Comparison of ENCODE assay signal across 32 cellular contexts in genomic region chr4:8250637-8251036, GRCh38. TPM values are rescaled to one million over a fixed set of nuclear protein-coding genes. Genes with fewer than 3 reads are reported as not detected.
"Had no signal": no experiment of that assay in that cellular context is flagged by ENCODE, and none has a peak within 500 bp of the region (broad histone marks: within the 10 kb centered on the region; RNA-seq: fewer than 3 reads in every experiment).

No MANE protein-coding gene starts in this region.

- DNase-seq: activated CD4-positive, alpha-beta memory T cell treated with anti-CD3 and anti-CD28 coated beads for 36 hours; activated CD4-positive, alpha-beta T cell treated with anti-CD3 and anti-CD28 coated beads for 36 hours; activated CD4-positive, alpha-beta T cell treated with anti-CD3 and anti-CD28 coated beads, Interleukin-2, amount 10 ng/mL, durations not matched to agents 24 days and 14 days; activated CD4-positive, CD25-positive, alpha-beta regulatory T cell; activated CD4-positive, CD25-positive, alpha-beta regulatory T cell treated with anti-CD3 and anti-CD28 coated beads, Interleukin-2, amount 50 U/mL, for 72 hours; activated CD8-positive, alpha-beta memory T cell treated with anti-CD3 and anti-CD28 coated beads, Interleukin-2, amount 10 ng/mL, durations not matched to agents 7 days and 5 days; activated CD8-positive, alpha-beta memory T cell treated with anti-CD3 and anti-CD28 coated beads, Interleukin-2, amount 50 U/mL, for 4 hours; activated CD8-positive, alpha-beta T cell treated with anti-CD3 and anti-CD28 coated beads, Interleukin-2, amount 10 ng/mL, durations not matched to agents 7 days and 5 days; activated effector memory CD4-positive, alpha-beta T cell treated with anti-CD3 and anti-CD28 coated beads, Interleukin-2, amount 50 U/mL, for 16 hours; activated naive CD4-positive, alpha-beta T cell treated with anti-CD3 and anti-CD28 coated beads for 36 hours; activated naive CD8-positive, alpha-beta T cell treated with anti-CD3 and anti-CD28 coated beads for 36 hours; activated naive CD8-positive, alpha-beta T cell treated with anti-CD3 and anti-CD28 coated beads, Interleukin-2, amount 50 U/mL, for 24 hours; activated T-cell treated with anti-CD3 and anti-CD28 coated beads, Interleukin-2, amount 50 U/mL, for 1 hour; activated T-cell treated with anti-CD3 and anti-CD28 coated beads, Interleukin-2, amount 50 U/mL, for 48 hours; adrenal gland; amygdala; aorta; body of pancreas; caudate nucleus; cortex of kidney; dermis blood vessel endothelial cell; effector CD4-positive, alpha-beta T cell; effector memory CD8-positive, alpha-beta T cell; erythroblast; foreskin keratinocyte; T-helper 2 cell had no signal

- H3K4me3 ChIP-seq: adrenal gland, body of pancreas, esophagus muscularis mucosa, gastrocnemius medialis had no signal

- FAIRE-seq: colon had no signal

- H3K36me3 ChIP-seq: adrenal gland, esophagus muscularis mucosa, gastrocnemius medialis had no signal

- H3K27ac ChIP-seq: adrenal gland, body of pancreas, esophagus muscularis mucosa, foreskin keratinocyte had no signal

- H3K4me1 ChIP-seq: adrenal gland, body of pancreas, foreskin keratinocyte had no signal

- ATAC-seq: activated CD4-positive, alpha-beta T cell treated with anti-CD3 and anti-CD28 coated beads for 36 hours; activated CD8-positive, alpha-beta memory T cell treated with anti-CD3 and anti-CD28 coated beads, Interleukin-2, amount 10 ng/mL, durations not matched to agents 7 days and 5 days; activated CD8-positive, alpha-beta T cell treated with anti-CD3 and anti-CD28 coated beads, Interleukin-2, amount 10 ng/mL, durations not matched to agents 7 days and 5 days; activated naive CD8-positive, alpha-beta T cell treated with anti-CD3 and anti-CD28 coated beads, Interleukin-2, amount 50 U/mL, for 24 hours; body of pancreas; effector memory CD8-positive, alpha-beta T cell; foreskin keratinocyte; gastrocnemius medialis had no signal

- H3K27me3 ChIP-seq: adrenal gland, body of pancreas, esophagus muscularis mucosa, gastrocnemius medialis had no signal

- H3K9me3 ChIP-seq: adrenal gland, body of pancreas, esophagus muscularis mucosa, gastrocnemius medialis had no signal

RNA-seq across cellular contexts. Expression of gene HTRA3, which starts 18.9 kb away (rescaled TPM):
- total RNA-seq: activated CD4-positive, alpha-beta memory T cell treated with anti-CD3 and anti-CD28 coated beads for 36 hours; activated CD4-positive, alpha-beta T cell treated with anti-CD3 and anti-CD28 coated beads for 36 hours; activated CD4-positive, alpha-beta T cell treated with anti-CD3 and anti-CD28 coated beads, Interleukin-2, amount 10 ng/mL, durations not matched to agents 24 days and 14 days; activated CD8-positive, alpha-beta memory T cell treated with anti-CD3 and anti-CD28 coated beads for 36 hours; activated CD8-positive, alpha-beta memory T cell treated with anti-CD3 and anti-CD28 coated beads, Interleukin-2, amount 10 ng/mL, durations not matched to agents 7 days and 5 days; activated CD8-positive, alpha-beta T cell treated with anti-CD3 and anti-CD28 coated beads, Interleukin-2, amount 10 ng/mL, durations not matched to agents 7 days and 5 days; activated naive CD4-positive, alpha-beta T cell treated with anti-CD3 and anti-CD28 coated beads for 36 hours; activated naive CD8-positive, alpha-beta T cell treated with anti-CD3 and anti-CD28 coated beads for 36 hours; activated T-helper 1 cell treated with anti-CD3 and anti-CD28 coated beads, Interleukin-12 subunit alpha, Interleukin-12 subunit beta, Interleukin-2, Interleukin-4 antibody, amounts not matched to agents 30 ng/mL and 10 ng/mL and 1 ng/mL, durations not matched to agents 14 hours and 24 hours and 36 hours; foreskin keratinocyte; T-helper 1 cell treated with Interleukin-12 subunit alpha and Interleukin-12 subunit beta and Interleukin-4 antibody, amounts not matched to agents 30 ng/mL and 1 ng/mL, for 36 hours had no signal
- polyA plus RNA-seq: foreskin keratinocyte had no signal
